8 cellular contexts compared by ENCODE assay signal in genomic region chr11:65625628-65626342, GRCh38. TPM values are rescaled to one million over a fixed set of nuclear protein-coding genes. Genes with fewer than 3 reads are reported as not detected.
DNase-seq lines count a peak whose midpoint lies in the region; ATAC-seq and TF ChIP-seq lines count a peak whose summit lies in the region.

No MANE protein-coding gene starts in this region.

- no peak overlapping the region for H3K27ac ChIP-seq in foreskin keratinocyte

- no peaks in the 10 kb centered on the region for H3K9me3 ChIP-seq in MG63

- DNase-seq in NCI-H1417 (lab: John Stamatoyannopoulos, UW), result peak in 2 of 3 experiments; percentile 12 to 17
- no peak for DNase-seq in NCI-H1417 treated with DMSO at 0.1 percent for 48 hours (lab: John Stamatoyannopoulos, UW)
- peak; percentile 25 for DNase-seq in NCI-H748 (lab: John Stamatoyannopoulos, UW; ENCODE audit: unreplicated experiment)
- DNase-seq in activated gamma-delta T cell treated with Interleukin-2 at 50 U/mL for 16 hours, result peak; percentile 54
- no peak for DNase-seq in foreskin keratinocyte
- DNase-seq in posterior cingulate gyrus, result peak in 8 of 10 donors; percentile 63 to 96 (median 76)
- no peak for DNase-seq in MG63
- no peak for DNase-seq in NCI-H187 (lab: John Stamatoyannopoulos, UW)

- peaks cover 62% of the 10 kb centered on the region for H3K36me3 ChIP-seq in MG63

- TF ChIP-seq CTCF in foreskin keratinocyte (conservative IDR thresholded peaks at IDR 0.05), result peak; percentile 61

- intact Hi-C loops in posterior cingulate gyrus (cut with DNase I), result loop anchor here (1.0 to 5.0 kb wide), 3 partner anchors 82 to 193 kb away; no protein-coding TSS in a partner anchor

- H3K4me1 ChIP-seq in foreskin keratinocyte, result no peaks in the 10 kb centered on the region

- H3K27me3 ChIP-seq in foreskin keratinocyte (no peaks in the 10 kb centered on the region), MG63 (no peaks in the 10 kb centered on the region)

- no peak overlapping the region for H3K4me3 ChIP-seq in MG63

- peak; percentile 26 for ATAC-seq in foreskin keratinocyte

RNA-seq across cellular contexts. Expression of gene PCNX3, which starts 10.2 kb away (rescaled TPM):
- total RNA-seq in foreskin keratinocyte, result 30.0 and 30.3 TPM in 2 replicates
- 23.5 and 24.1 TPM in 2 replicates for polyA plus RNA-seq in foreskin keratinocyte
- total RNA-seq in MG63 (2014; rRNA removed; shearing (Covaris generic); ENCODE audit: low replicate concordance), result 9.8 and 21.0 TPM in 2 replicates

RNA-seq across cellular contexts. Expression of gene MAP3K11, which starts 11.8 kb away (rescaled TPM):
- 22.9 and 25.7 TPM in 2 replicates for total RNA-seq in foreskin keratinocyte
- 23.9 and 28.3 TPM in 2 replicates for polyA plus RNA-seq in foreskin keratinocyte
- total RNA-seq in MG63 (2014; rRNA removed; shearing (Covaris generic); ENCODE audit: low replicate concordance), result 22.2 and 48.8 TPM in 2 replicates

RNA-seq across cellular contexts. Expression of gene SIPA1, which starts 12.1 kb away (rescaled TPM):
- total RNA-seq in foreskin keratinocyte, result 22.2 and 22.6 TPM in 2 replicates
- 24.5 and 28.4 TPM in 2 replicates for polyA plus RNA-seq in foreskin keratinocyte
- 28.2 and 33.6 TPM in 2 replicates for total RNA-seq in MG63 (2014; rRNA removed; shearing (Covaris generic); ENCODE audit: low replicate concordance)

RNA-seq across cellular contexts. Expression of gene KCNK7, which starts 30.2 kb away (rescaled TPM):
- total RNA-seq in foreskin keratinocyte, result 0.25 and 0.27 TPM in 2 replicates
- 0.66 and 1.0 TPM in 2 replicates for polyA plus RNA-seq in foreskin keratinocyte
- total RNA-seq in MG63 (2014; rRNA removed; shearing (Covaris generic); ENCODE audit: low replicate concordance), result not detected in 2 replicates

RNA-seq across cellular contexts. Expression of gene RELA, which starts 36.9 kb away (rescaled TPM):
- total RNA-seq in foreskin keratinocyte, result 41.9 and 50.4 TPM in 2 replicates
- polyA plus RNA-seq in foreskin keratinocyte, result 48.6 and 53.2 TPM in 2 replicates
- 42.2 and 56.1 TPM in 2 replicates for total RNA-seq in MG63 (2014; rRNA removed; shearing (Covaris generic); ENCODE audit: low replicate concordance)

Comparison
In these comparisons a context has a peak if more than half of its experiments do, and no peak if none do; other contexts are left out.
1. DNase-seq: peak in NCI-H1417 (2 of 3), NCI-H748 (single experiment), activated gamma-delta T cell treated with Interleukin-2 at 50 U/mL for 16 hours (single experiment) and posterior cingulate gyrus (8 of 10); none in NCI-H1417 treated with DMSO at 0.1 percent for 48 hours (single experiment), foreskin keratinocyte (0 of 2), MG63 (single experiment) and NCI-H187 (0 of 2).